30 cellular contexts compared by ENCODE assay signal in genomic region chr13:48738261-48738755, GRCh38.
DNase-seq lines count a peak whose midpoint lies in the region; ATAC-seq, FAIRE-seq and TF ChIP-seq lines count a peak whose summit lies in the region.
"Had no signal": no experiment of that assay in that cellular context is flagged by ENCODE, and none has a peak within 500 bp of the region (broad histone marks: within the 10 kb centered on the region; RNA-seq: fewer than 3 reads in every experiment).

No MANE protein-coding gene starts in this region.

- H3K27ac ChIP-seq in left ventricle myocardium inferior (replicated peaks) (peak overlapping the region; percentile 0), right cardiac atrium (ENCODE audit: low read length) (no peak overlapping the region)
- H3K27ac ChIP-seq: pancreas, uterus had no signal

- no peaks in the 10 kb centered on the region for H3K36me3 ChIP-seq in left ventricle myocardium inferior
- H3K36me3 ChIP-seq: HAP-1, pancreas, uterus had no signal

- peaks cover 6% of the 10 kb centered on the region for H3K9me3 Mint-ChIP-seq in WTC11
- H3K9me3 Mint-ChIP-seq: activated B cell treated with CpG ODN at 0.5 μM for 24 hours; activated naive CD8-positive, alpha-beta T cell treated with anti-CD3 and anti-CD28 coated beads, Interleukin-2, amount 50 U/mL, for 24 hours; CD4-positive, alpha-beta T cell; stimulated activated naive CD8-positive, alpha-beta T cell treated with anti-CD3 and anti-CD28 coated beads, Interleukin-15, amount 100 ng/mL, for 72 hours had no signal

- H3K4me1 Mint-ChIP-seq in WTC11, result peaks cover 29% of the 10 kb centered on the region
- H3K4me1 Mint-ChIP-seq: activated B cell treated with CpG ODN at 0.5 μM for 24 hours; activated naive CD8-positive, alpha-beta T cell treated with anti-CD3 and anti-CD28 coated beads, Interleukin-2, amount 50 U/mL, for 24 hours; stimulated activated naive CD8-positive, alpha-beta T cell treated with anti-CD3 and anti-CD28 coated beads, Interleukin-15, amount 100 ng/mL, for 72 hours had no signal

- intact Hi-C loops in left ventricle myocardium inferior (cut with micrococcal nuclease) (no loop called here), right cardiac atrium (cut with DNase I) (no loop called here)

- TF ChIP-seq CTCF in left ventricle myocardium inferior (IDR thresholded peaks at IDR 0.05; ENCODE audit: borderline replicate concordance) (no peak), WTC11 (IDR thresholded peaks at IDR 0.05) (no peak)

- H3K4me1 ChIP-seq in left ventricle myocardium inferior (peaks cover 23% of the 10 kb centered on the region), right cardiac atrium (ENCODE audit: control insufficient read depth, insufficient read depth, low read length) (peaks cover 3% of the 10 kb centered on the region)
- H3K4me1 ChIP-seq: HAP-1, pancreas, uterus had no signal

- H3K27me3 ChIP-seq in left ventricle myocardium inferior (ENCODE audit: low read depth) (no peaks in the 10 kb centered on the region), right cardiac atrium (ENCODE audit: control insufficient read depth, insufficient read depth) (no peaks in the 10 kb centered on the region)
- H3K27me3 ChIP-seq: pancreas, uterus had no signal

- 43% methylated on average over 6 of the region's 6 CpGs for WGBS in right cardiac atrium

- H3K9me3 ChIP-seq in left ventricle myocardium inferior (replicated peaks) (no peaks in the 10 kb centered on the region), right cardiac atrium (ENCODE audit: control insufficient read depth, low read length) (no peaks in the 10 kb centered on the region)
- H3K9me3 ChIP-seq: HAP-1, pancreas, uterus had no signal

- ATAC-seq in right cardiac atrium (no peak), WTC11 (peak; percentile 47)
- ATAC-seq: activated naive CD8-positive, alpha-beta T cell treated with anti-CD3 and anti-CD28 coated beads, Interleukin-2, amount 50 U/mL, for 24 hours; left colon; pancreas; stimulated activated naive CD8-positive, alpha-beta T cell treated with anti-CD3 and anti-CD28 coated beads, Interleukin-15, amount 100 ng/mL, for 72 hours had no signal

- no peak overlapping the region for H3K27ac Mint-ChIP-seq in WTC11
- H3K27ac Mint-ChIP-seq: activated B cell treated with CpG ODN at 0.5 μM for 24 hours; activated naive CD8-positive, alpha-beta T cell treated with anti-CD3 and anti-CD28 coated beads, Interleukin-2, amount 50 U/mL, for 24 hours; CD4-positive, alpha-beta T cell; stimulated activated naive CD8-positive, alpha-beta T cell treated with anti-CD3 and anti-CD28 coated beads, Interleukin-15, amount 100 ng/mL, for 72 hours had no signal

- no peaks in the 10 kb centered on the region for H3K36me3 Mint-ChIP-seq in WTC11

- no peak for FAIRE-seq in GM12892 (lab: Jason Lieb, UNC)
- FAIRE-seq: astrocyte, D721Med, pancreas, RCC 7860 had no signal

- H3K4me3 ChIP-seq in left ventricle myocardium inferior, result no peak overlapping the region
- H3K4me3 ChIP-seq in right cardiac atrium (ENCODE audit: low read length), result no peak overlapping the region
- H3K4me3 ChIP-seq: HAP-1, pancreas, uterus had no signal

- DNase-seq in left ventricle myocardium inferior (no peak), right cardiac atrium (no peak), MV-4-11 (lab: John Stamatoyannopoulos, UW) (peak; percentile 16), WTC11 (ENCODE audit: low spot score) (no peak), NCI-H187 treated with DMSO at 0.1 percent for 48 hours (lab: John Stamatoyannopoulos, UW) (no peak), DMS79 treated with DMSO at 0.1 percent for 48 hours (lab: John Stamatoyannopoulos, UW) (no peak), medulla oblongata (ENCODE audit: extremely low spot score) (no peak), GM12892 (ENCODE audit: insufficient read length) (no peak)
- DNase-seq: activated B cell treated with CpG ODN at 0.5 μM for 24 hours; activated naive CD4-positive, alpha-beta T cell; activated naive CD8-positive, alpha-beta T cell treated with anti-CD3 and anti-CD28 coated beads, Interleukin-2, amount 50 U/mL, for 24 hours; AML-193; CD4-positive, alpha-beta T cell; erythroblast; Karpas-422; left colon; mesenchymal stem cell; NCI-H1092; NCI-H2029; NCI-H748 treated with DMSO at 0.1 percent for 48 hours; pancreas; SIG-M5; stimulated activated CD4-positive, alpha-beta T cell treated with anti-CD3 and anti-CD28 coated beads, Interleukin-2, amount 100 ng/mL, for 24 hours; stimulated activated naive CD8-positive, alpha-beta T cell treated with anti-CD3 and anti-CD28 coated beads, Interleukin-15, amount 100 ng/mL, for 72 hours; T-helper 9 cell; uterus had no signal

- H3K4me3 Mint-ChIP-seq in WTC11, result no peak overlapping the region
- H3K4me3 Mint-ChIP-seq: activated B cell treated with CpG ODN at 0.5 μM for 24 hours; activated naive CD8-positive, alpha-beta T cell treated with anti-CD3 and anti-CD28 coated beads, Interleukin-2, amount 50 U/mL, for 24 hours; CD4-positive, alpha-beta T cell; stimulated activated naive CD8-positive, alpha-beta T cell treated with anti-CD3 and anti-CD28 coated beads, Interleukin-15, amount 100 ng/mL, for 72 hours had no signal

- CTCF ChIA-PET in WTC11 (lab: Charles Lee), result interaction anchor here (1.1 to 1.8 kb wide), 2 partner anchors 12 to 31 kb away, joined by 4 to 10 read pairs; no protein-coding TSS in a partner anchor

- no peaks in the 10 kb centered on the region for H3K27me3 Mint-ChIP-seq in WTC11 (ENCODE audit: low read depth)
- H3K27me3 Mint-ChIP-seq: activated naive CD8-positive, alpha-beta T cell treated with anti-CD3 and anti-CD28 coated beads, Interleukin-2, amount 50 U/mL, for 24 hours; CD4-positive, alpha-beta T cell; stimulated activated naive CD8-positive, alpha-beta T cell treated with anti-CD3 and anti-CD28 coated beads, Interleukin-15, amount 100 ng/mL, for 72 hours had no signal

- POLR2A ChIA-PET in WTC11 (lab: Charles Lee), result no interaction called here

- no peak for TF ChIP-seq POLR2A in GM12892 (IDR thresholded peaks at IDR 0.05; ENCODE audit: low read depth, low read length)

TF ChIP-seq in WTC11, 78 proteins besides CTCF, POLR2A, EP300 and RAD21:
- TF ChIP-seq MXD4 (CRISPR knock-in tag; IDR thresholded peaks at IDR 0.05; ENCODE audit: borderline replicate concordance) (no peak), GRHL2 (CRISPR knock-in tag; IDR thresholded peaks at IDR 0.05; ENCODE audit: insufficient replicate concordance, severe bottlenecking) (no peak), ZNF281 (CRISPR knock-in tag; IDR thresholded peaks at IDR 0.05) (no peak), ZNF532 (CRISPR knock-in tag; IDR thresholded peaks at IDR 0.05; ENCODE audit: borderline replicate concordance) (no peak), NR1H2 (CRISPR knock-in tag; IDR thresholded peaks at IDR 0.05) (no peak)
